ENCODE assay signal across 8 cellular contexts in the genomic region with DNA sequence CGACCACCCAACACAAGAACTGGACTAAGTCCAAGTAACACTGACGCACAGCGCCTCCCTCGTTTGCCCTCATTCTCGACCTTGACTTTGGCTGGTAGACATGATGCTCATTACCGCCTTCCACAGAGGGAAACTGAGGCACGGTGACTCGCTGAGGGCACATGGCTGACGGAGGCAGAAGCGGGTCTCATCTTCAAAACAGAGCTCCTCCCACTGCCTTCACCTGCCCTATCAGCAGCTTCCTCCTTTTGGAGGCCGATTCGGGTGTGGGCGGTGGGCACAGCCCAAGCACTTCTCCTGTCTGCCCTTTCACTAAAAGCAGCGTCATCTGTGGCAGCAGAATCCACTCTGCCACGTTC. TPM values are rescaled to one million over a fixed set of nuclear protein-coding genes. Genes with fewer than 3 reads are reported as not detected.
A peak's percentile ranks its signal among the peaks of the same experiment; 100 is the strongest.
DNase-seq lines count a peak whose midpoint lies in the region; ATAC-seq, FAIRE-seq and TF ChIP-seq lines count a peak whose summit lies in the region.

No MANE protein-coding gene starts in this region.

- H3K36me3 Mint-ChIP-seq in T-cell (no peaks in the 10 kb centered on the region), brain (no peaks in the 10 kb centered on the region)

- H3K27ac Mint-ChIP-seq in T-cell, result peak overlapping the region; percentile 64 to 80
- peak overlapping the region; percentile 61 to 95 (median 92) for H3K27ac Mint-ChIP-seq in brain

- FAIRE-seq in GM12891 (lab: Jason Lieb, UNC), result peak; percentile 66

- H3K27me3 Mint-ChIP-seq in T-cell (peaks cover 3 to 8% of the 10 kb centered on the region in 2 donors), brain (peaks cover 11% of the 10 kb centered on the region)

- TF ChIP-seq POLR2A in GM12891 (IDR thresholded peaks at IDR 0.05; ENCODE audit: low read depth, low read length), result no peak

- CTCF ChIA-PET in T-cell (lab: Charles Lee), result interaction anchor here in 1 of 2 donors (1.0 kb wide), 1 partner anchor 26 kb away, joined by 3 read pairs; no protein-coding TSS in a partner anchor

- no peak for ATAC-seq in T-cell (replicated peaks in 1 of 4)

- POLR2A ChIA-PET in T-cell (lab: Charles Lee), result no interaction called here

- H3K9me3 Mint-ChIP-seq in T-cell (no peaks in the 10 kb centered on the region), brain (peaks cover 0 to 6% (median 0%) of the 10 kb centered on the region in 5 experiments)

- TF ChIP-seq CTCF in brain (conservative IDR thresholded peaks at IDR 0.05), result no peak

- DNase-seq in GM12891 (ENCODE audit: insufficient read length, low spot score) (no peak), T-cell (peak in 2 of 34 experiments; percentile 7 to 18), NCI-H82 treated with DMSO at 0.1 percent for 48 hours (lab: John Stamatoyannopoulos, UW; ENCODE audit: unreplicated experiment) (no peak), midbrain (lab: John Stamatoyannopoulos, UW) (no peak), UCSD-AML1 (lab: John Stamatoyannopoulos, UW; ENCODE audit: unreplicated experiment) (no peak)
- DNase-seq in stimulated activated CD4-positive, alpha-beta T cell treated with anti-CD3 and anti-CD28 coated beads, Interleukin-1b, Interleukin-23, amount 100 ng/mL, for 4 hours (ENCODE audit: low read depth in 2 of 2), result peak; percentile 21 to 24
- no peak for DNase-seq in activated CD4-positive, CD25-positive, alpha-beta regulatory T cell (lab: John Stamatoyannopoulos, UW)

- H3K4me1 Mint-ChIP-seq in T-cell, result peaks cover 34 to 38% (median 37%) of the 10 kb centered on the region in 3 donors
- H3K4me1 Mint-ChIP-seq in brain, result peaks cover 37% of the 10 kb centered on the region

- H3K4me3 Mint-ChIP-seq in T-cell, result peak overlapping the region; percentile 71 to 88 (median 81)
- H3K4me3 Mint-ChIP-seq in brain, result peak overlapping the region; percentile 74 to 87 (median 84)

TF ChIP-seq in GM12891, 5 proteins besides CTCF, POLR2A, EP300 and RAD21:
- TF ChIP-seq PAX5 (IDR thresholded peaks at IDR 0.05; ENCODE audit: insufficient read depth, low read length, severe bottlenecking), result no peak

RNA-seq across cellular contexts. Expression of a gene that starts 2.0 kb away (rescaled TPM):
- 14.8 TPM for polyA plus RNA-seq in GM12891 (2012; ENCODE audit: low read depth, missing spikeins)
- total RNA-seq in T-cell, result 10 to 100 TPM; 35.1 to 56.6 (median 48.5) TPM
- 20.2 TPM for polyA plus RNA-seq in brain (ENCODE audit: insufficient read depth, low read depth, low replicate concordance)

RNA-seq across cellular contexts. Expression of a gene that starts 56.7 kb away (rescaled TPM):
- 33.0 TPM for polyA plus RNA-seq in GM12891 (2012; ENCODE audit: low read depth, missing spikeins)
- 10 to 100 TPM in 4 of 5 donors, 1 to 10 TPM in 1; 9.5 to 25.3 (median 21.4) TPM for total RNA-seq in T-cell
- polyA plus RNA-seq in brain (ENCODE audit: insufficient read depth, low read depth, low replicate concordance), result 23.2 TPM

Comparison
In these comparisons a context has a peak if more than half of its experiments do, and no peak if none do; other contexts are left out.
1. DNase-seq: peak in stimulated activated CD4-positive, alpha-beta T cell treated with anti-CD3 and anti-CD28 coated beads, Interleukin-1b, Interleukin-23, amount 100 ng/mL, for 4 hours (2 of 2); none in GM12891 (single experiment), NCI-H82 treated with DMSO at 0.1 percent for 48 hours (single experiment), midbrain (single experiment), activated CD4-positive, CD25-positive, alpha-beta regulatory T cell (0 of 4) and UCSD-AML1 (single experiment).